In genomic region chr20:14829897-14830296, GRCh38 we compare ENCODE assay signal across 1 cellular context.
TF ChIP-seq lines count a peak whose summit lies in the region.

No MANE protein-coding gene starts in this region.

TF ChIP-seq in GM23338, 12 proteins besides CTCF, POLR2A, EP300 and RAD21 (continued from another document):
- TF ChIP-seq STAT1 (IDR thresholded peaks at IDR 0.05; ENCODE audit: unreplicated experiment) = no peak
- no peak for TF ChIP-seq ETS1 (IDR thresholded peaks at IDR 0.05)
- TF ChIP-seq JUNB (IDR thresholded peaks at IDR 0.05; ENCODE audit: unreplicated experiment) = no peak
- no peak for TF ChIP-seq ZNF331 (CRISPR knock-in tag; IDR thresholded peaks at IDR 0.05; ENCODE audit: low read depth)
TF ChIP-seq in GM23338: peak in this region for 0.
